ENCODE assay signal across 23 cellular contexts in the genomic region with DNA sequence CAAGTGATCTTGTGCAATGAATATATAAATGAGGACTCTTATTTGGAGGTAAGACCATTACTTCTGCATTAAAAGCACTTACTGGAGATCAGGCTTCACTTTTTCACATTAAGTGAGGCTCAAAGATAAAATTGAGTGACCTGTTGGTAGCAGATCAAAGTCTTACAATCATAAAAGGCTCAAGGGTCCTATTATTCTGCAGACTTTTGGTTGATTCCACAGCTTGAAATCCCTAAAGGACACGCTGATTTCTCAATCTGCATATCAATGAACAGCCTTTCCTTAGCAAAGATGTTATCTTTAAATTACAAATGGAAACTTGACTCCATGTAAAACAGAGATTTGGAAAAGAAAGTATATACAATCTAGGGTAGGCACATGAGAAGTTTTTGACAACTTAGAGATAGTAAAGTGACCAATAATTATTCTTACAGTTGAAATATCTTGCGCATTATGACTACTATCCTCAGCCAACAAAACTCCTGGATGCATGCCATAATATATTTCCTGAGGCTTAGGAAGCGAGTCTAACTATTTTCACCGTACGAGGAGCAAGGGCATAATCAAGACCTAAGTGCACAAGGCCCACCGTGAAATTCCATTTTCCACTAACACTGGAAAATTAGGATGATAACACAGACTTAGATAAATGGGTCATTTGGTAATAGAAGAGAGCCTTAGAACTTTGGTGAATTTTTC.
"Had no signal": no experiment of that assay in that cellular context is flagged by ENCODE, and none has a peak within 500 bp of the region (broad histone marks: within the 10 kb centered on the region; RNA-seq: fewer than 3 reads in every experiment).

No MANE protein-coding gene starts in this region.

- DNase-seq: activated CD4-positive, alpha-beta T cell treated with anti-CD3 and anti-CD28 coated beads, Interleukin-2, amount 10 ng/mL, durations not matched to agents 24 days and 14 days; activated CD8-positive, alpha-beta T cell treated with anti-CD3 and anti-CD28 coated beads for 36 hours; activated naive CD4-positive, alpha-beta T cell treated with Interleukin-2 at 50 U/mL for 16 hours; activated naive CD8-positive, alpha-beta T cell treated with anti-CD3 and anti-CD28 coated beads, Interleukin-2, amount 10 ng/mL, durations not matched to agents 7 days and 5 days; activated T-cell treated with anti-CD3 and anti-CD28 coated beads, Interleukin-2, amount 50 U/mL, for 24 hours; caudate nucleus; colonic mucosa; islet precursor cell; midbrain; posterior cingulate gyrus; retina; spleen; stimulated activated CD4-positive, alpha-beta T cell treated with anti-CD3 and anti-CD28 coated beads, Interleukin-4, amount 100 ng/mL, for 4 hours; T1000; upper lobe of right lung had no signal

- H3K4me1 Mint-ChIP-seq: activated CD4-positive, alpha-beta T cell treated with anti-CD3 and anti-CD28 coated beads, Interleukin-2, amount 10 ng/mL, durations not matched to agents 24 days and 14 days; activated naive CD8-positive, alpha-beta T cell treated with anti-CD3 and anti-CD28 coated beads, Interleukin-2, amount 10 ng/mL, durations not matched to agents 7 days and 5 days; nephron; stimulated activated memory B cell treated with anti-CD40 and anti-IgM and Interleukin-4, amounts not matched to agents 10 μg/mL and 1 μg/mL and 100 μg/mL, for 72 hours had no signal

- H3K4me3 Mint-ChIP-seq: activated CD4-positive, alpha-beta T cell treated with anti-CD3 and anti-CD28 coated beads, Interleukin-2, amount 10 ng/mL, durations not matched to agents 24 days and 14 days; activated CD8-positive, alpha-beta T cell treated with anti-CD3 and anti-CD28 coated beads for 36 hours; activated naive CD8-positive, alpha-beta T cell treated with anti-CD3 and anti-CD28 coated beads, Interleukin-2, amount 10 ng/mL, durations not matched to agents 7 days and 5 days; activated T-cell treated with anti-CD3 and anti-CD28 coated beads, Interleukin-2, amount 50 U/mL, for 24 hours; brain; nephron; stimulated activated memory B cell treated with anti-CD40 and anti-IgM and Interleukin-4, amounts not matched to agents 10 μg/mL and 1 μg/mL and 100 μg/mL, for 72 hours had no signal

- H3K36me3 Mint-ChIP-seq: activated naive CD8-positive, alpha-beta T cell treated with anti-CD3 and anti-CD28 coated beads, Interleukin-2, amount 10 ng/mL, durations not matched to agents 7 days and 5 days; brain; stimulated activated memory B cell treated with anti-CD40 and anti-IgM and Interleukin-4, amounts not matched to agents 10 μg/mL and 1 μg/mL and 100 μg/mL, for 72 hours had no signal

- H3K27ac Mint-ChIP-seq: activated CD4-positive, alpha-beta T cell treated with anti-CD3 and anti-CD28 coated beads, Interleukin-2, amount 10 ng/mL, durations not matched to agents 24 days and 14 days; activated CD8-positive, alpha-beta T cell treated with anti-CD3 and anti-CD28 coated beads for 36 hours; activated naive CD8-positive, alpha-beta T cell treated with anti-CD3 and anti-CD28 coated beads, Interleukin-2, amount 10 ng/mL, durations not matched to agents 7 days and 5 days; activated T-cell treated with anti-CD3 and anti-CD28 coated beads, Interleukin-2, amount 50 U/mL, for 24 hours; activated T-helper 2 cell treated with anti-CD3 and anti-CD28 coated beads, Interferon-gamma antibody, Interleukin-2, Interleukin-4, amounts not matched to agents 10 μg/mL and 5 μg/mL and 100 μg/mL, durations not matched to agents 14 hours and 24 hours and 36 hours; brain; nephron; stimulated activated memory B cell treated with anti-CD40 and anti-IgM and Interleukin-4, amounts not matched to agents 10 μg/mL and 1 μg/mL and 100 μg/mL, for 72 hours had no signal

- H3K4me1 ChIP-seq: colonic mucosa, spleen, upper lobe of right lung had no signal

- ATAC-seq: activated CD8-positive, alpha-beta T cell treated with anti-CD3 and anti-CD28 coated beads for 36 hours; esophagus mucosa; stimulated activated memory B cell treated with anti-CD40 and anti-IgM and Interleukin-4, amounts not matched to agents 10 μg/mL and 1 μg/mL and 100 μg/mL, for 72 hours; upper lobe of right lung had no signal

- H3K9me3 ChIP-seq: colonic mucosa, thoracic aorta, upper lobe of right lung had no signal

- H3K9me3 Mint-ChIP-seq: activated CD4-positive, alpha-beta T cell treated with anti-CD3 and anti-CD28 coated beads, Interleukin-2, amount 10 ng/mL, durations not matched to agents 24 days and 14 days; nephron had no signal

- H3K27me3 Mint-ChIP-seq: activated CD4-positive, alpha-beta T cell treated with anti-CD3 and anti-CD28 coated beads, Interleukin-2, amount 10 ng/mL, durations not matched to agents 24 days and 14 days; activated CD8-positive, alpha-beta T cell treated with anti-CD3 and anti-CD28 coated beads for 36 hours; activated naive CD8-positive, alpha-beta T cell treated with anti-CD3 and anti-CD28 coated beads, Interleukin-2, amount 10 ng/mL, durations not matched to agents 7 days and 5 days; activated T-cell treated with anti-CD3 and anti-CD28 coated beads, Interleukin-2, amount 50 U/mL, for 24 hours; brain; stimulated activated memory B cell treated with anti-CD40 and anti-IgM and Interleukin-4, amounts not matched to agents 10 μg/mL and 1 μg/mL and 100 μg/mL, for 72 hours had no signal

- H3K27me3 ChIP-seq: colonic mucosa, spleen, upper lobe of right lung had no signal

- H3K36me3 ChIP-seq: colonic mucosa, spleen, thoracic aorta, upper lobe of right lung had no signal

- H3K4me3 ChIP-seq: colonic mucosa, lung, spleen, thoracic aorta, upper lobe of right lung had no signal

- FAIRE-seq: endometrium had no signal

- H3K27ac ChIP-seq: colonic mucosa, spleen, thoracic aorta, upper lobe of right lung had no signal
